In the genomic region with DNA sequence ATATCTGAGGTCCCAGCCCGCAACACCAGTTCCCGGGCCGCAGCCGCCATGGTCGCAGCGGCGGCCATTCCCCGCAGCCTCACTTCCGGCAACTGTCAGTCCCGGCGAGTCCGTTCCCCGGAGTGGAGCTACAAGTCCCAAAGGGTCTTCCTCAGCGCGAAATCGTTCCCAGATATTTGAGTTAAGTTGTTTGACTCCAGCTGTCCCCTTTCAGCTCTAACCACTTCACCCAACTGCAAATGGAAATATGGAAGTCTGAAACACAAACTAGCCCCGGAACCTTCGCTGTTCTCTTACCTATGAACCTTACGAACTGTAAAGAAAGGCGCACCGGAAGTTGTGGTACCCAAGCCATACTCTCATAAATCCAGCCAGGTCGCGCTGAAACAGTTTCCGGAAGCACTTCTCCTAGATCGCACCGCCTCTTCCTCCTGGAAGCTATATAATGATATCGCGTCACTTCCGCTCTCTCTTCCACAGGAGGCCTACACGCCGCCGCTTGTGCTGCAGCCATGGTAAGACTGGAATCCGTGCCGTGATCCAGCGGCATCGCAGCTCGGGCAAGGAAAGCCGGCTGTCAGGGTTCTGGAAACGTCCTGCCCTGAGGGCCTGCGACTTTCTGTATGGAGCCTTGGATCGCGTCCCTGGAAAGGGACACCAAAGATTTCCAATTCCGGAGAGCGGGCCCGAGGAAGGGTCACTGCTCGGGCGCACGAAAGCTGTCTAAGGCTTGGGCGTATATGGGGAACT, we compare ENCODE assay signal across 8 cellular contexts. TPM values are rescaled to one million over a fixed set of nuclear protein-coding genes. Genes with fewer than 3 reads are reported as not detected.
A peak's percentile ranks its signal among the peaks of the same experiment; 100 is the strongest.
DNase-seq lines count a peak whose midpoint lies in the region; TF ChIP-seq lines count a peak whose summit lies in the region.

A gene (plus strand): TSS at position 468 of the 750 bp plus-strand sequence. CDS start 45 bp downstream, at position 513.
A gene with protein sequence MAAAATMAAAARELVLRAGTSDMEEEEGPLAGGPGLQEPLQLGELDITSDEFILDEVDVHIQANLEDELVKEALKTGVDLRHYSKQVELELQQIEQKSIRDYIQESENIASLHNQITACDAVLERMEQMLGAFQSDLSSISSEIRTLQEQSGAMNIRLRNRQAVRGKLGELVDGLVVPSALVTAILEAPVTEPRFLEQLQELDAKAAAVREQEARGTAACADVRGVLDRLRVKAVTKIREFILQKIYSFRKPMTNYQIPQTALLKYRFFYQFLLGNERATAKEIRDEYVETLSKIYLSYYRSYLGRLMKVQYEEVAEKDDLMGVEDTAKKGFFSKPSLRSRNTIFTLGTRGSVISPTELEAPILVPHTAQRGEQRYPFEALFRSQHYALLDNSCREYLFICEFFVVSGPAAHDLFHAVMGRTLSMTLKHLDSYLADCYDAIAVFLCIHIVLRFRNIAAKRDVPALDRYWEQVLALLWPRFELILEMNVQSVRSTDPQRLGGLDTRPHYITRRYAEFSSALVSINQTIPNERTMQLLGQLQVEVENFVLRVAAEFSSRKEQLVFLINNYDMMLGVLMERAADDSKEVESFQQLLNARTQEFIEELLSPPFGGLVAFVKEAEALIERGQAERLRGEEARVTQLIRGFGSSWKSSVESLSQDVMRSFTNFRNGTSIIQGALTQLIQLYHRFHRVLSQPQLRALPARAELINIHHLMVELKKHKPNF (minus strand): TSS at position 269 of the 750 bp plus-strand sequence. CDS start 201 bp downstream, at position 68.

- peaks cover 14% of the 10 kb centered on the region for H3K9me3 Mint-ChIP-seq in HFFc6
- no peaks in the 10 kb centered on the region for H3K9me3 Mint-ChIP-seq in activated naive CD4-positive, alpha-beta T cell treated with anti-CD3 and anti-CD28 coated beads, Interleukin-2, amount 10 ng/mL, durations not matched to agents 7 days and 5 days

- H3K4me3 ChIP-seq in NB4 (ENCODE audit: low read depth, low read length) = peak within 1 kb of the TSS; percentile 94
- H3K4me3 ChIP-seq in SK-N-MC = peak within 1 kb of the TSS; percentile 99
- peak within 1 kb of the TSS; percentile 85 for H3K4me3 ChIP-seq in suprapubic skin

- TF ChIP-seq EP300 in suprapubic skin (IDR thresholded peaks at IDR 0.05) = no peak

- H3K27me3 Mint-ChIP-seq in HFFc6 (ENCODE audit: insufficient read depth) = peaks cover 20% of the 10 kb centered on the region
- H3K27me3 Mint-ChIP-seq in activated naive CD4-positive, alpha-beta T cell treated with anti-CD3 and anti-CD28 coated beads, Interleukin-2, amount 10 ng/mL, durations not matched to agents 7 days and 5 days = no peaks in the 10 kb centered on the region

- CTCF ChIA-PET in activated naive CD4-positive, alpha-beta T cell treated with anti-CD3 and anti-CD28 coated beads, Interleukin-2, amount 10 ng/mL, durations not matched to agents 7 days and 5 days (lab: Charles Lee) = interaction anchor here (0.9 to 1.9 kb wide), 5 partner anchors 17 to 146 kb away, joined by 3 to 5 read pairs (median 4); a partner anchor contains a TSS

- peak within 1 kb of the TSS; percentile 99 for H3K27ac Mint-ChIP-seq in HFFc6
- peak within 1 kb of the TSS; percentile 98 for H3K27ac Mint-ChIP-seq in activated naive CD4-positive, alpha-beta T cell treated with anti-CD3 and anti-CD28 coated beads, Interleukin-2, amount 10 ng/mL, durations not matched to agents 7 days and 5 days

- peak within 1 kb of the TSS; percentile 97 for H3K4me3 Mint-ChIP-seq in HFFc6
- H3K4me3 Mint-ChIP-seq in activated naive CD4-positive, alpha-beta T cell treated with anti-CD3 and anti-CD28 coated beads, Interleukin-2, amount 10 ng/mL, durations not matched to agents 7 days and 5 days = peak within 1 kb of the TSS; percentile 94

- H3K9ac ChIP-seq in SK-N-MC (ENCODE audit: insufficient read length) = peak within 1 kb of the TSS; percentile 99

- no peak; the same call in 1 of the 2 replicates for TF ChIP-seq CTCF in HFFc6 (IDR thresholded peaks at IDR 0.05)
- TF ChIP-seq CTCF in NB4 (IDR thresholded peaks at IDR 0.05; ENCODE audit: low read depth, low read length) = no peak
- TF ChIP-seq CTCF in suprapubic skin (IDR thresholded peaks at IDR 0.05) = no peak

- H3K36me3 Mint-ChIP-seq in HFFc6 (ENCODE audit: low read depth) = peaks cover 70% of the 10 kb centered on the region
- H3K36me3 Mint-ChIP-seq in activated naive CD4-positive, alpha-beta T cell treated with anti-CD3 and anti-CD28 coated beads, Interleukin-2, amount 10 ng/mL, durations not matched to agents 7 days and 5 days = peaks cover 60% of the 10 kb centered on the region

- H3K27me3 ChIP-seq in suprapubic skin = no peaks in the 10 kb centered on the region

- peak within 1 kb of the TSS; percentile 99 for H3K27ac ChIP-seq in SK-N-MC
- H3K27ac ChIP-seq in suprapubic skin = peak within 1 kb of the TSS; percentile 97

- H3K36me3 ChIP-seq in SK-N-MC (ENCODE audit: insufficient read depth, low read length) = peaks cover 74% of the 10 kb centered on the region
- H3K36me3 ChIP-seq in suprapubic skin = peaks cover 56% of the 10 kb centered on the region

- H3K4me1 Mint-ChIP-seq in HFFc6 (ENCODE audit: low read depth) = peaks cover 59% of the 10 kb centered on the region
- peaks cover 61% of the 10 kb centered on the region for H3K4me1 Mint-ChIP-seq in activated naive CD4-positive, alpha-beta T cell treated with anti-CD3 and anti-CD28 coated beads, Interleukin-2, amount 10 ng/mL, durations not matched to agents 7 days and 5 days

- peak; percentile 99 for TF ChIP-seq POLR2A in NB4 (IDR thresholded peaks at IDR 0.05; ENCODE audit: extremely low read depth, insufficient read length)
- TF ChIP-seq POLR2A in suprapubic skin (IDR thresholded peaks at IDR 0.05) = peak; percentile 85 to 93

- H3K9me3 ChIP-seq in SK-N-MC (ENCODE audit: low read depth, low read length) (no peaks in the 10 kb centered on the region), suprapubic skin (no peaks in the 10 kb centered on the region)

- WGBS in suprapubic skin = under 1% methylated on average over 31 of the region's 49 CpGs

- peaks cover 59% of the 10 kb centered on the region for H3K4me1 ChIP-seq in suprapubic skin

- DNase-seq in GM04503 (ENCODE audit: low read depth) = peak; percentile 95
- peak; percentile 99 for DNase-seq in HFFc6
- DNase-seq in NB4 (ENCODE audit: low read depth) = peak; percentile 99
- peak; percentile 100 for DNase-seq in SK-N-MC (ENCODE audit: low read depth, low spot score)
- DNase-seq in activated naive CD4-positive, alpha-beta T cell treated with anti-CD3 and anti-CD28 coated beads, Interleukin-2, amount 10 ng/mL, durations not matched to agents 7 days and 5 days = peak; percentile 95
- peak; percentile 91 for DNase-seq in germinal center (ENCODE audit: low spot score)
- peak in 55 of 56 donors; percentile 72 to 98 (median 92) for DNase-seq in nucleus accumbens (lab: John Stamatoyannopoulos, UW)
- peak; percentile 96 to 98 for DNase-seq in suprapubic skin (ENCODE audit: low spot score in 2 of 2)

RNA-seq across cellular contexts. Expression of the first gene that starts in this region (rescaled TPM):
- 1,000 to 10,000 TPM; 1,449 to 2,347 (median 1,965) TPM for total RNA-seq in HFFc6 (2021; fragmentation: NEBNext Ultra II Directional; extraction: Animal tissue kit (Norgen Biotek cat#: 25700))
- 1,000 to 10,000 TPM; 2,261 to 4,381 (median 4,042) TPM for total RNA-seq in suprapubic skin

RNA-seq across cellular contexts. Expression of the second gene that starts in this region (rescaled TPM):
- 10 to 100 TPM; 35.7 to 51.4 (median 44.4) TPM for total RNA-seq in HFFc6 (2021; fragmentation: NEBNext Ultra II Directional; extraction: Animal tissue kit (Norgen Biotek cat#: 25700))
- 10 to 100 TPM; 44.4 to 75.1 (median 59.0) TPM for total RNA-seq in suprapubic skin

Comparison
In these comparisons a context has a peak if more than half of its experiments do, and no peak if none do; other contexts are left out.
1. Peak in every context shown above with its lines: DNase-seq, H3K4me3 ChIP-seq and H3K27ac ChIP-seq.